In genomic region chr12:13583630-13584029, GRCh38 we compare ENCODE assay signal across 26 cellular contexts.
A peak's percentile ranks its signal among the peaks of the same experiment; 100 is the strongest.
DNase-seq lines count a peak whose midpoint lies in the region; ATAC-seq, FAIRE-seq and TF ChIP-seq lines count a peak whose summit lies in the region.
"Had no signal": no experiment of that assay in that cellular context is flagged by ENCODE, and none has a peak within 500 bp of the region (broad histone marks: within the 10 kb centered on the region; RNA-seq: fewer than 3 reads in every experiment).

No MANE protein-coding gene starts in this region.

- H2AFZ ChIP-seq in HepG2 (ENCODE audit: low read length) (no peak overlapping the region), neuronal stem cell (ENCODE audit: low read length) (no peak overlapping the region)

- H3K14ac ChIP-seq in neuronal stem cell (ENCODE audit: low read length), result no peak overlapping the region

- H3K36me3 ChIP-seq in liver (ENCODE audit: control insufficient read depth in 4 of 4, insufficient read depth in 3 of 4, low read depth in 1 of 4, low read length in 3 of 4) (no peaks in the 10 kb centered on the region), HepG2 (replicated peaks in 1 of 2; ENCODE audit: control insufficient read depth in 1 of 2, insufficient read depth in 2 of 2, low read length in 2 of 2) (no peaks in the 10 kb centered on the region), endodermal cell (ENCODE audit: control insufficient read depth, insufficient read depth, low read length) (no peaks in the 10 kb centered on the region), right lobe of liver (no peaks in the 10 kb centered on the region), neuronal stem cell (replicated peaks in 1 of 2; ENCODE audit: control insufficient read depth in 2 of 2, insufficient read depth in 2 of 2, low read length in 2 of 2) (no peaks in the 10 kb centered on the region)
- H3K36me3 ChIP-seq: BE2C; BLaER1 treated with 17β-estradiol and CSF1 and Interleukin-3, amounts not matched to agents 10 nM and 100 nM had no signal

- no peak overlapping the region for H2BK5ac ChIP-seq in neuronal stem cell (ENCODE audit: low read length)

- ATAC-seq in HepG2, result no peak
- ATAC-seq in right lobe of liver, result peak in 2 of 4 donors; percentile 7 to 40
- ATAC-seq in HG02678 (IDR thresholded peaks at IDR 0.05; ENCODE audit: unreplicated experiment), result no peak
- ATAC-seq: GM12878 had no signal

- no peak for TF ChIP-seq CTCF in liver (IDR thresholded peaks at IDR 0.05; ENCODE audit: low read depth, low read length, missing input control)
- TF ChIP-seq CTCF in HepG2 (CRISPR knock-in tag; IDR thresholded peaks at IDR 0.05), result no peak
- TF ChIP-seq CTCF in endodermal cell (conservative IDR thresholded peaks at IDR 0.05), result no peak
- no peak for TF ChIP-seq CTCF in right lobe of liver (IDR thresholded peaks at IDR 0.05)

- H3K23ac ChIP-seq in neuronal stem cell (ENCODE audit: low read depth, low read length, poor library complexity), result no peak overlapping the region

- H3K79me2 ChIP-seq in HepG2 (ENCODE audit: insufficient read depth, low read length), result no peaks in the 10 kb centered on the region

- no peak overlapping the region for H2BK15ac ChIP-seq in neuronal stem cell (ENCODE audit: low read length)

- H3K4me1 Mint-ChIP-seq in endodermal cell, result peaks cover 17% of the 10 kb centered on the region
- H3K4me1 Mint-ChIP-seq: CD14-positive monocyte; CD8-positive, alpha-beta memory T cell had no signal

- H3K36me3 Mint-ChIP-seq in endodermal cell (ENCODE audit: low read depth), result no peaks in the 10 kb centered on the region
- H3K36me3 Mint-ChIP-seq: CD14-positive monocyte; CD8-positive, alpha-beta memory T cell had no signal

- H3K4me3 ChIP-seq in liver (ENCODE audit: low read depth in 1 of 3, low read length in 3 of 3) (peak overlapping the region in 2 of 3 donors; percentile 44 to 51), HepG2 (replicated peaks in 1 of 3; ENCODE audit: insufficient read depth in 1 of 3, low read depth in 2 of 3, low read length in 3 of 3) (no peak overlapping the region), endodermal cell (ENCODE audit: low read length) (no peak overlapping the region), right lobe of liver (peak overlapping the region in 2 of 3 donors; percentile 39 to 45), neuronal stem cell (ENCODE audit: low read length in 2 of 2) (no peak overlapping the region)
- H3K4me3 ChIP-seq: BLaER1 treated with 17β-estradiol and CSF1 and Interleukin-3, amounts not matched to agents 10 nM and 100 nM; GM12878 had no signal

- H3K4me2 ChIP-seq in HepG2 (ENCODE audit: low read depth, low read length) (no peak overlapping the region), neuronal stem cell (ENCODE audit: insufficient read depth, low read length, poor library complexity, severe bottlenecking) (no peak overlapping the region)
- H3K4me2 ChIP-seq: BLaER1 treated with 17β-estradiol and CSF1 and Interleukin-3, amounts not matched to agents 10 nM and 100 nM had no signal

- TF ChIP-seq EP300 in HepG2 (IDR thresholded peaks at IDR 0.05; ENCODE audit: low read depth in 2 of 2, low read length in 2 of 2), result no peak
- TF ChIP-seq EP300 in HepG2 (CRISPR knock-in tag; IDR thresholded peaks at IDR 0.05; ENCODE audit: borderline replicate concordance), result no peak

- in situ Hi-C loops in HepG2 (cut with HindIII; ENCODE audit: extremely low pct_ligation_motif_present, low pct_unique_long_range_greater_than_20kb), result no loop called here

- H3K27ac Mint-ChIP-seq in endodermal cell, result no peak overlapping the region
- H3K27ac Mint-ChIP-seq: CD14-positive monocyte; CD4-positive, alpha-beta T cell; CD8-positive, alpha-beta memory T cell had no signal

- no peak overlapping the region for H4K8ac ChIP-seq in neuronal stem cell (ENCODE audit: low read depth, low read length)

- TF ChIP-seq RAD21 in liver (IDR thresholded peaks at IDR 0.05), result no peak
- no peak for TF ChIP-seq RAD21 in HepG2 (CRISPR knock-in tag; IDR thresholded peaks at IDR 0.05)

- H2BK12ac ChIP-seq in neuronal stem cell (ENCODE audit: low read length), result no peak overlapping the region

- no peak overlapping the region for H2BK120ac ChIP-seq in neuronal stem cell (ENCODE audit: low read depth, low read length)

- H4K91ac ChIP-seq in neuronal stem cell (ENCODE audit: low read depth, low read length, poor library complexity), result no peak overlapping the region

- H3K4ac ChIP-seq in neuronal stem cell (ENCODE audit: low read length), result no peak overlapping the region

- no peak overlapping the region for H3K4me3 Mint-ChIP-seq in endodermal cell
- H3K4me3 Mint-ChIP-seq: CD14-positive monocyte; CD4-positive, alpha-beta T cell; CD8-positive, alpha-beta memory T cell had no signal

- H3K27me3 Mint-ChIP-seq in endodermal cell (ENCODE audit: insufficient read depth), result peaks cover 13% of the 10 kb centered on the region
- H3K27me3 Mint-ChIP-seq: CD4-positive, alpha-beta T cell had no signal

- H3K9me3 ChIP-seq in liver (ENCODE audit: control insufficient read depth in 4 of 4, low read length in 3 of 4) (no peaks in the 10 kb centered on the region), HepG2 (ENCODE audit: low read length) (no peaks in the 10 kb centered on the region), endodermal cell (ENCODE audit: control insufficient read depth, low read length) (no peaks in the 10 kb centered on the region), right lobe of liver (no peaks in the 10 kb centered on the region), neuronal stem cell (replicated peaks in 1 of 2; ENCODE audit: control insufficient read depth in 2 of 2, insufficient read depth in 1 of 2, low read depth in 1 of 2, low read length in 2 of 2) (no peaks in the 10 kb centered on the region)
- H3K9me3 ChIP-seq: BE2C; BLaER1 treated with 17β-estradiol and CSF1 and Interleukin-3, amounts not matched to agents 10 nM and 100 nM had no signal

- no peak for FAIRE-seq in HepG2 (lab: Jason Lieb, UNC)
- FAIRE-seq: A204.1, D721Med, GM12878, GM18507 had no signal

- no peaks in the 10 kb centered on the region for H3K9me3 Mint-ChIP-seq in endodermal cell
- H3K9me3 Mint-ChIP-seq: CD4-positive, alpha-beta T cell had no signal

- WGBS in liver, result 53% methylated on average over 7 of the region's 7 CpGs
- WGBS in HepG2 (ENCODE audit: low lambda C conversion rate), result 80% methylated on average over 7 of the region's 7 CpGs
- WGBS in endodermal cell (ENCODE audit: insufficient coverage in 1 of 2, insufficient read length in 1 of 2), 2 experiments, result 73 to 88% methylated on average over 6 to 7 of the region's 7 CpGs
- WGBS in right lobe of liver (ENCODE audit: insufficient coverage, low coverage, low lambda C conversion rate, missing lambda C conversion rate), result 54% methylated on average over 5 of the region's 7 CpGs
- WGBS in neuronal stem cell (ENCODE audit: extremely low coverage in 2 of 2, insufficient read length in 2 of 2, insufficient replicate concordance in 1 of 2), 2 donors, result no CpG with 5 or more reads among the region's 7 CpGs

- TF ChIP-seq POLR2A in HepG2 (IDR thresholded peaks at IDR 0.05; ENCODE audit: insufficient read depth in 1 of 2, low read depth in 2 of 2, low read length in 2 of 2) (no peak), right lobe of liver (IDR thresholded peaks at IDR 0.05) (no peak)

- CTCF ChIA-PET in HepG2 (lab: Yijun Ruan, JAX; ENCODE audit: low intra/inter-chr PET ratio, low total read pairs), result no interaction called here

- POLR2A ChIA-PET in HepG2 (lab: Yijun Ruan, JAX), result no interaction called here

- no TSS peak for BruUV-seq in HepG2 (replicated peaks; lab: Mats Ljungman, UMichigan)

- H3K4me1 ChIP-seq in liver (ENCODE audit: control insufficient read depth in 4 of 4, insufficient read depth in 4 of 4, low read length in 3 of 4), result peaks cover 6 to 39% (median 22%) of the 10 kb centered on the region in 4 donors
- H3K4me1 ChIP-seq in HepG2 (ENCODE audit: insufficient read depth, low read length), result peaks cover 46% of the 10 kb centered on the region
- H3K4me1 ChIP-seq in endodermal cell (ENCODE audit: control insufficient read depth, insufficient read depth, low read length), result peaks cover 6% of the 10 kb centered on the region
- peaks cover 0 to 20% (median 3%) of the 10 kb centered on the region in 4 donors for H3K4me1 ChIP-seq in right lobe of liver
- H3K4me1 ChIP-seq in neuronal stem cell (ENCODE audit: control insufficient read depth in 2 of 2, insufficient read depth in 1 of 2, low read depth in 1 of 2, low read length in 2 of 2), result peaks cover 0 to 9% of the 10 kb centered on the region in 2 donors
- H3K4me1 ChIP-seq: BE2C had no signal

- intact Hi-C loops in HepG2 (cut with micrococcal nuclease; ENCODE audit: unreplicated experiment) (no loop called here), right lobe of liver (cut with DNase I) (no loop called here)

- H3K9ac ChIP-seq in liver (ENCODE audit: low read depth in 1 of 2, low read length in 2 of 2) (no peak overlapping the region), HepG2 (ENCODE audit: insufficient read depth, low read depth, low read length) (no peak overlapping the region), endodermal cell (ENCODE audit: extremely low read depth, low read length, poor library complexity, severe bottlenecking) (no peak overlapping the region), neuronal stem cell (ENCODE audit: low read depth, low read length, poor library complexity) (no peak overlapping the region)
- H3K9ac ChIP-seq: BLaER1 treated with 17β-estradiol and CSF1 and Interleukin-3, amounts not matched to agents 10 nM and 100 nM had no signal

- H3K27me3 ChIP-seq in liver (ENCODE audit: control insufficient read depth in 4 of 4, insufficient read depth in 4 of 4, low read length in 3 of 4) (no peaks in the 10 kb centered on the region), HepG2 (ENCODE audit: control insufficient read depth in 1 of 2, insufficient read depth in 2 of 2, low read length in 2 of 2) (no peaks in the 10 kb centered on the region; a peak in 1 of 5 replicates), endodermal cell (ENCODE audit: control insufficient read depth, insufficient read depth, low read length, poor library complexity, severe bottlenecking) (no peaks in the 10 kb centered on the region), right lobe of liver (no peaks in the 10 kb centered on the region), neuronal stem cell (ENCODE audit: control insufficient read depth in 3 of 3, insufficient read depth in 3 of 3, low read depth in 1 of 3, low read length in 3 of 3) (no peaks in the 10 kb centered on the region)
- H3K27me3 ChIP-seq: BLaER1 treated with 17β-estradiol and CSF1 and Interleukin-3, amounts not matched to agents 10 nM and 100 nM had no signal

- DNase-seq in HepG2 (ENCODE audit: low spot score) (no peak), endodermal cell (peak; percentile 41), right lobe of liver (no peak), neuronal stem cell (ENCODE audit: low spot score) (no peak), RPMI8226 (no peak), NCI-H2227 (lab: John Stamatoyannopoulos, UW; ENCODE audit: unreplicated experiment) (no peak)
- DNase-seq: AML-193; BE2C; CD4-positive, alpha-beta T cell; CD8-positive, alpha-beta memory T cell; DMS 273 treated with DMSO at 0.1 percent for 48 hours; DMS79; EL; GDM1; GOT3; H7; HCEC 1CT had no signal

- no peaks in the 10 kb centered on the region for H3K79me1 ChIP-seq in neuronal stem cell (ENCODE audit: low read depth, low read length)

- peak overlapping the region; percentile 20 for H3K18ac ChIP-seq in neuronal stem cell (ENCODE audit: low read length)

- peak overlapping the region; percentile 13 to 54 for H3K27ac ChIP-seq in liver (ENCODE audit: low read depth in 1 of 2, low read length in 2 of 2)
- no peak overlapping the region for H3K27ac ChIP-seq in HepG2 (ENCODE audit: extremely low read length, insufficient read depth, low read length)
- no peak overlapping the region for H3K27ac ChIP-seq in endodermal cell (ENCODE audit: low read depth, low read length)
- H3K27ac ChIP-seq in right lobe of liver, result no peak overlapping the region
- H3K27ac ChIP-seq in neuronal stem cell (replicated peaks; ENCODE audit: low read length), result no peak overlapping the region
- H3K27ac ChIP-seq: 22Rv1; BLaER1 treated with 17β-estradiol and CSF1 and Interleukin-3, amounts not matched to agents 10 nM and 100 nM had no signal

- H2AK5ac ChIP-seq in neuronal stem cell (ENCODE audit: low read depth, low read length), result no peak overlapping the region

- no peaks in the 10 kb centered on the region for H4K20me1 ChIP-seq in HepG2 (ENCODE audit: insufficient read depth, low read length)
- H4K20me1 ChIP-seq: BLaER1 treated with 17β-estradiol and CSF1 and Interleukin-3, amounts not matched to agents 10 nM and 100 nM had no signal

Comparison
In these comparisons a context has a peak if more than half of its experiments do, and no peak if none do; other contexts are left out.
1. H3K27ac ChIP-seq: peak in liver (2 of 2); none in HepG2 (single experiment), endodermal cell (single experiment), right lobe of liver (0 of 3) and neuronal stem cell (single experiment).
2. H3K4me3 ChIP-seq: peak in liver (2 of 3) and right lobe of liver (2 of 3); none in HepG2 (0 of 3), endodermal cell (single experiment) and neuronal stem cell (0 of 2).